Comparison of ENCODE assay signal across 14 cellular contexts in genomic region chr10:62071846-62072281, GRCh38.
A peak's percentile ranks its signal among the peaks of the same experiment; 100 is the strongest.
DNase-seq lines count a peak whose midpoint lies in the region; TF ChIP-seq lines count a peak whose summit lies in the region.
"Had no signal": no experiment of that assay in that cellular context is flagged by ENCODE, and none has a peak within 500 bp of the region (broad histone marks: within the 10 kb centered on the region; RNA-seq: fewer than 3 reads in every experiment).

No MANE protein-coding gene starts in this region.

- dilution Hi-C loops in mammary epithelial cell (cut with HindIII; ENCODE audit: low sequenced_read_pairs): no loop called here

- TF ChIP-seq POLR2A in breast epithelium (IDR thresholded peaks at IDR 0.05): no peak

- H3K79me2 ChIP-seq in mammary epithelial cell (ENCODE audit: insufficient read depth, low read length): no peaks in the 10 kb centered on the region

- H3K4me3 ChIP-seq in breast epithelium: no peak overlapping the region
- H3K4me3 ChIP-seq in mammary epithelial cell (replicated peaks in 1 of 3; ENCODE audit: insufficient read depth in 1 of 3, low read depth in 2 of 3, low read length in 3 of 3): no peak overlapping the region
- H3K4me3 ChIP-seq in foreskin fibroblast (ENCODE audit: low read depth in 1 of 2, low read length in 2 of 2): no peak overlapping the region
- H3K4me3 ChIP-seq: adrenal gland had no signal

- H3K4me2 ChIP-seq in mammary epithelial cell (ENCODE audit: insufficient read depth, low read depth, low read length): no peak overlapping the region

- TF ChIP-seq CTCF in breast epithelium (IDR thresholded peaks at IDR 0.05): no peak
- no peak for TF ChIP-seq CTCF in mammary epithelial cell (conservative IDR thresholded peaks at IDR 0.05 in 1 of 2, IDR thresholded peaks at IDR 0.05 in 1 of 2; ENCODE audit: extremely low read depth in 1 of 2, insufficient read depth in 1 of 2, low read depth in 1 of 2, low read length in 2 of 2)
- TF ChIP-seq CTCF in foreskin fibroblast (IDR thresholded peaks at IDR 0.05; ENCODE audit: low read depth, low read length): no peak

- H2AFZ ChIP-seq in mammary epithelial cell (ENCODE audit: low read depth, low read length): no peak overlapping the region

- no peak overlapping the region for H3K9ac ChIP-seq in mammary epithelial cell (ENCODE audit: insufficient read depth, low read length)

- no peaks in the 10 kb centered on the region for H3K9me3 Mint-ChIP-seq in activated CD4-positive, alpha-beta memory T cell treated with anti-CD3 and anti-CD28 coated beads, Interleukin-2, amount 10 ng/mL, durations not matched to agents 7 days and 5 days
- H3K9me3 Mint-ChIP-seq: nephron had no signal

- POLR2A ChIA-PET in activated CD4-positive, alpha-beta memory T cell treated with anti-CD3 and anti-CD28 coated beads, Interleukin-2, amount 10 ng/mL, durations not matched to agents 7 days and 5 days (lab: Charles Lee): interaction anchor here (1.0 to 2.7 kb wide), 8 partner anchors 9 to 171 kb away, joined by 3 to 16 read pairs (median 8); partner anchors contain the start of gene ARID5B

- H3K9me3 ChIP-seq in breast epithelium (no peaks in the 10 kb centered on the region), mammary epithelial cell (replicated peaks; ENCODE audit: insufficient read depth, low read length) (no peaks in the 10 kb centered on the region)
- H3K9me3 ChIP-seq: adrenal gland had no signal

- H4K20me1 ChIP-seq in mammary epithelial cell (ENCODE audit: insufficient read depth, low read length): no peaks in the 10 kb centered on the region

- WGBS in mammary epithelial cell (ENCODE audit: low coverage, missing lambda C conversion rate): 85% methylated on average over 6 of the region's 6 CpGs

- peaks cover 3 to 42% of the 10 kb centered on the region in 2 donors for H3K4me1 ChIP-seq in breast epithelium
- peaks cover 15% of the 10 kb centered on the region for H3K4me1 ChIP-seq in mammary epithelial cell (ENCODE audit: insufficient read depth, low read length)

- intact Hi-C loops in breast epithelium (cut with DNase I; ENCODE audit: low total_unique reads) (no loop called here), mammary epithelial cell (cut with micrococcal nuclease) (no loop called here)

- in situ Hi-C loops in mammary epithelial cell (cut with MboI; ENCODE audit: low sequenced_read_pairs in 2 of 2): no loop called here

- no peak overlapping the region for H3K4me3 Mint-ChIP-seq in activated CD4-positive, alpha-beta memory T cell treated with anti-CD3 and anti-CD28 coated beads, Interleukin-2, amount 10 ng/mL, durations not matched to agents 7 days and 5 days
- H3K4me3 Mint-ChIP-seq: nephron had no signal

- H3K4me1 Mint-ChIP-seq in activated CD4-positive, alpha-beta memory T cell treated with anti-CD3 and anti-CD28 coated beads, Interleukin-2, amount 10 ng/mL, durations not matched to agents 7 days and 5 days: peaks cover 79% of the 10 kb centered on the region

- H3K27ac ChIP-seq in breast epithelium: peak overlapping the region; percentile 27 to 41
- H3K27ac ChIP-seq in mammary epithelial cell (ENCODE audit: insufficient read depth, low read depth, low read length): no peak overlapping the region
- peak overlapping the region; percentile 39 for H3K27ac ChIP-seq in temporal lobe (ENCODE audit: low read depth, low read length)

- DNase-seq in breast epithelium (ENCODE audit: low spot score in 2 of 2) (no peak), mammary epithelial cell (no peak), foreskin fibroblast (peak; percentile 38 to 71), germinal center (ENCODE audit: low spot score) (no peak), AG08395 (ENCODE audit: low spot score) (no peak), hepatic stellate cell (ENCODE audit: low spot score) (no peak)
- no peak for DNase-seq in activated CD4-positive, alpha-beta memory T cell treated with anti-CD3 and anti-CD28 coated beads, Interleukin-2, amount 10 ng/mL, durations not matched to agents 7 days and 5 days
- DNase-seq: adrenal gland; GDM1; NCI-H1417; stimulated activated naive CD4-positive, alpha-beta T cell; T-helper 9 cell had no signal

- H3K36me3 ChIP-seq in breast epithelium (no peaks in the 10 kb centered on the region), mammary epithelial cell (ENCODE audit: insufficient read depth, low read length) (peaks cover 8% of the 10 kb centered on the region)

- no TSS peak for BruUV-seq in mammary epithelial cell (replicated peaks; lab: Mats Ljungman, UMichigan)

- peak overlapping the region; percentile 13 for H3K27ac Mint-ChIP-seq in activated CD4-positive, alpha-beta memory T cell treated with anti-CD3 and anti-CD28 coated beads, Interleukin-2, amount 10 ng/mL, durations not matched to agents 7 days and 5 days

- no peaks in the 10 kb centered on the region for H3K27me3 Mint-ChIP-seq in activated CD4-positive, alpha-beta memory T cell treated with anti-CD3 and anti-CD28 coated beads, Interleukin-2, amount 10 ng/mL, durations not matched to agents 7 days and 5 days

- CTCF ChIA-PET in mammary epithelial cell (lab: Charles Lee; ENCODE audit: low non-redundant PET): no interaction called here
- CTCF ChIA-PET in activated CD4-positive, alpha-beta memory T cell treated with anti-CD3 and anti-CD28 coated beads, Interleukin-2, amount 10 ng/mL, durations not matched to agents 7 days and 5 days (lab: Charles Lee): interaction anchor here (0.8 to 1.0 kb wide), 2 partner anchors 33 to 173 kb away, joined by 3 read pairs; no protein-coding TSS in a partner anchor

- no peaks in the 10 kb centered on the region for H3K27me3 ChIP-seq in breast epithelium
- H3K27me3 ChIP-seq in mammary epithelial cell (ENCODE audit: insufficient read depth, low read length): no peaks in the 10 kb centered on the region
- H3K27me3 ChIP-seq: adrenal gland had no signal

- H3K36me3 Mint-ChIP-seq in activated CD4-positive, alpha-beta memory T cell treated with anti-CD3 and anti-CD28 coated beads, Interleukin-2, amount 10 ng/mL, durations not matched to agents 7 days and 5 days (ENCODE audit: low read depth): peaks cover 95% of the 10 kb centered on the region

Comparison
In these comparisons a context has a peak if more than half of its experiments do, and no peak if none do; other contexts are left out.
1. DNase-seq: peak in foreskin fibroblast (2 of 2); none in breast epithelium (0 of 2), mammary epithelial cell (single experiment), activated CD4-positive, alpha-beta memory T cell treated with anti-CD3 and anti-CD28 coated beads, Interleukin-2, amount 10 ng/mL, durations not matched to agents 7 days and 5 days (single experiment), germinal center (single experiment), AG08395 (single experiment) and hepatic stellate cell (single experiment).